ENCODE assay signal across 8 cellular contexts in genomic region chr6:158648682-158649131, GRCh38. TPM values are rescaled to one million over a fixed set of nuclear protein-coding genes. Genes with fewer than 3 reads are reported as not detected.
DNase-seq lines count a peak whose midpoint lies in the region; ATAC-seq and TF ChIP-seq lines count a peak whose summit lies in the region.

No MANE protein-coding gene starts in this region.

- peak overlapping the region; percentile 94 for H3K27ac ChIP-seq in IMR-90 (ENCODE audit: insufficient read depth, low read length)
- H3K27ac ChIP-seq in mammary epithelial cell (ENCODE audit: insufficient read depth, low read depth, low read length) = peak overlapping the region; percentile 66

- peak overlapping the region; percentile 60; the same call in 1 of the 2 replicates for H3K56ac ChIP-seq in IMR-90 (ENCODE audit: extremely low read depth, insufficient read depth, low read length)

- TF ChIP-seq POLR2A in IMR-90 (IDR thresholded peaks at IDR 0.05; ENCODE audit: low read depth, low read length) = peak; percentile 67

- CTCF ChIA-PET in IMR-90 (lab: Yijun Ruan, JAX) (interaction anchor here (1.3 kb wide), 1 partner anchor 43 kb away, joined by 4 read pairs; no protein-coding TSS in a partner anchor), mammary epithelial cell (lab: Charles Lee; ENCODE audit: low non-redundant PET) (interaction anchor here (0.7 kb wide), 1 partner anchor 486 kb away, joined by 12 read pairs; no protein-coding TSS in a partner anchor)

- H4K20me1 ChIP-seq in IMR-90 (ENCODE audit: insufficient read depth, low read length) (no peaks in the 10 kb centered on the region), mammary epithelial cell (ENCODE audit: insufficient read depth, low read length) (no peaks in the 10 kb centered on the region)

- H2AFZ ChIP-seq in IMR-90 (replicated peaks; ENCODE audit: low read length, poor library complexity) (no peak overlapping the region), mammary epithelial cell (ENCODE audit: low read depth, low read length) (no peak overlapping the region)

- H2BK15ac ChIP-seq in IMR-90 (ENCODE audit: low read depth, low read length) = peak overlapping the region; percentile 88; the same call in 2 of the 3 replicates

- H3K79me2 ChIP-seq in mammary epithelial cell (ENCODE audit: insufficient read depth, low read length) = peaks cover 8% of the 10 kb centered on the region

- peaks cover 16% of the 10 kb centered on the region for H3K9me1 ChIP-seq in IMR-90 (ENCODE audit: insufficient read depth, low read length)

- peak overlapping the region; percentile 75 for H2BK5ac ChIP-seq in IMR-90 (ENCODE audit: low read depth, low read length, poor library complexity, severe bottlenecking)

- H3K79me1 ChIP-seq in IMR-90 (ENCODE audit: low read depth in 1 of 2, low read length in 2 of 2) = peaks cover 0 to 30% of the 10 kb centered on the region in 2 experiments; a peak in 2 of 4 replicates

- H2AK5ac ChIP-seq in IMR-90 (ENCODE audit: low read depth, low read length) = peak overlapping the region; percentile 96; the same call in 1 of the 2 replicates

- H3K4me1 ChIP-seq in IMR-90 (ENCODE audit: control insufficient read depth, insufficient read depth, low read length) (peaks cover 23% of the 10 kb centered on the region), mammary epithelial cell (ENCODE audit: insufficient read depth, low read length) (peaks cover 37% of the 10 kb centered on the region)

- dilution Hi-C loops in IMR-90 (cut with HindIII; ENCODE audit: low sequenced_read_pairs, unreplicated experiment) (no loop called here), mammary epithelial cell (cut with HindIII; ENCODE audit: low sequenced_read_pairs) (no loop called here)

- no peak for TF ChIP-seq CTCF in IMR-90 (conservative IDR thresholded peaks at IDR 0.05; ENCODE audit: low read depth, low read length)
- no peak for TF ChIP-seq CTCF in mammary epithelial cell (conservative IDR thresholded peaks at IDR 0.05 in 1 of 2, IDR thresholded peaks at IDR 0.05 in 1 of 2; ENCODE audit: extremely low read depth in 1 of 2, insufficient read depth in 1 of 2, low read depth in 1 of 2, low read length in 2 of 2)

- BruUV-seq in IMR-90 (replicated peaks; lab: Mats Ljungman, UMichigan) = no TSS peak
- BruUV-seq in mammary epithelial cell (replicated peaks; lab: Mats Ljungman, UMichigan) = no TSS peak

- peak overlapping the region; percentile 96 for H3K4ac ChIP-seq in IMR-90 (ENCODE audit: low read depth, low read length)

- H3K14ac ChIP-seq in IMR-90 (replicated peaks; ENCODE audit: low read depth, low read length) = peak overlapping the region; percentile 91

- H3K36me3 ChIP-seq in IMR-90 (ENCODE audit: control insufficient read depth, insufficient read depth, low read length) (no peaks in the 10 kb centered on the region), mammary epithelial cell (ENCODE audit: insufficient read depth, low read length) (no peaks in the 10 kb centered on the region)

- in situ Hi-C loops in ACHN (cut with HindIII; ENCODE audit: low pct_ligation_motif_present, low pct_unique_long_range_greater_than_20kb, low sequenced_read_pairs) = no loop called here
- in situ Hi-C loops in IMR-90 (cut with MboI; ENCODE audit: low sequenced_read_pairs) = loop anchor here (25.0 kb wide), 1 partner anchor 1064 kb away; no protein-coding TSS in a partner anchor
- in situ Hi-C loops in mammary epithelial cell (cut with MboI; ENCODE audit: low sequenced_read_pairs in 2 of 2) = no loop called here

- 0% methylated on average over 1 of the region's 5 CpGs; no CpG with 5 or more reads in 1 of the 2 experiments for WGBS in IMR-90 (ENCODE audit: extremely low coverage in 2 of 2, insufficient read length in 1 of 2), 2 experiments
- WGBS in mammary epithelial cell (ENCODE audit: low coverage, missing lambda C conversion rate) = 54% methylated on average over 5 of the region's 5 CpGs

- peak overlapping the region; percentile 53 to 83; a peak in 2 of 4 replicates for H4K8ac ChIP-seq in IMR-90 (ENCODE audit: low read depth in 2 of 2, low read length in 2 of 2)

- H3K9ac ChIP-seq in IMR-90 (ENCODE audit: low read depth, low read length) = peak overlapping the region; percentile 63
- no peak overlapping the region for H3K9ac ChIP-seq in mammary epithelial cell (ENCODE audit: insufficient read depth, low read length)

- H4K5ac ChIP-seq in IMR-90 (ENCODE audit: low read depth, low read length) = peak overlapping the region; percentile 50

- H3K27me3 ChIP-seq in IMR-90 (ENCODE audit: control insufficient read depth, insufficient read depth, low read length) = no peaks in the 10 kb centered on the region
- no peaks in the 10 kb centered on the region for H3K27me3 ChIP-seq in mammary epithelial cell (ENCODE audit: insufficient read depth, low read length)

- no peak for TF ChIP-seq RAD21 in IMR-90 (IDR thresholded peaks at IDR 0.05; ENCODE audit: low read length)

- H3K4me3 ChIP-seq in IMR-90 (ENCODE audit: insufficient read depth, low read depth, low read length) (no peak overlapping the region), mammary epithelial cell (replicated peaks in 1 of 3; ENCODE audit: insufficient read depth in 1 of 3, low read depth in 2 of 3, low read length in 3 of 3) (no peak overlapping the region)

- intact Hi-C loops in IMR-90 (cut with micrococcal nuclease) = no loop called here
- intact Hi-C loops in mammary epithelial cell (cut with micrococcal nuclease) = no loop called here

- peak overlapping the region; percentile 94 for H2BK120ac ChIP-seq in IMR-90 (ENCODE audit: low read depth, low read length)

- H3K9me3 ChIP-seq in IMR-90 (ENCODE audit: control insufficient read depth, insufficient read depth, low read length) (no peaks in the 10 kb centered on the region), mammary epithelial cell (replicated peaks; ENCODE audit: insufficient read depth, low read length) (no peaks in the 10 kb centered on the region)

- ATAC-seq in GM18870 (IDR thresholded peaks at IDR 0.05; ENCODE audit: unreplicated experiment) (peak; percentile 42), IMR-90 (ENCODE audit: low read depth) (peak; percentile 27), GM19324 (IDR thresholded peaks at IDR 0.05; ENCODE audit: low FRiP score, unreplicated experiment) (no peak)

- peak overlapping the region; percentile 90 for H4K91ac ChIP-seq in IMR-90 (ENCODE audit: insufficient read depth, low read depth, low read length)

- H3K23ac ChIP-seq in IMR-90 (ENCODE audit: low read depth, low read length) = peak overlapping the region; percentile 67

- peak; percentile 86 for DNase-seq in ACHN
- peak; percentile 96 for DNase-seq in IMR-90
- peak; percentile 90 for DNase-seq in mammary epithelial cell
- peak; percentile 87 for DNase-seq in non-pigmented ciliary epithelial cell (ENCODE audit: low read depth)
- no peak for DNase-seq in H4 (ENCODE audit: low spot score)
- no peak for DNase-seq in NOMO-1 treated with dmso at 0.1 percent for 144 hours (lab: John Stamatoyannopoulos, UW; ENCODE audit: unreplicated experiment)

- H3K18ac ChIP-seq in IMR-90 (ENCODE audit: low read depth, low read length) = peak overlapping the region; percentile 86

- H2BK20ac ChIP-seq in IMR-90 (ENCODE audit: low read depth, low read length) = peak overlapping the region; percentile 89

- POLR2A ChIA-PET in IMR-90 (lab: Charles Lee; ENCODE audit: unreplicated experiment) = no interaction called here

- H3K4me2 ChIP-seq in IMR-90 (ENCODE audit: low read depth, low read length) (peak overlapping the region; percentile 68), mammary epithelial cell (ENCODE audit: insufficient read depth, low read depth, low read length) (no peak overlapping the region)

- H2AK9ac ChIP-seq in IMR-90 (replicated peaks; ENCODE audit: low read depth, low read length, poor library complexity) = no peak overlapping the region

TF ChIP-seq in IMR-90, 13 proteins besides CTCF, POLR2A, EP300 and RAD21 (continues in another document):
- 0 out of 2 replicates have a peak, but pooled peaks have one; percentile 21 for TF ChIP-seq NFE2L2 (IDR thresholded peaks at IDR 0.05; ENCODE audit: low read depth, low read length)
- TF ChIP-seq FOS (IDR thresholded peaks at IDR 0.05; ENCODE audit: low read depth, low read length) = peak; percentile 88
- TF ChIP-seq RCOR1 (IDR thresholded peaks at IDR 0.05; ENCODE audit: insufficient replicate concordance, low read length) = no peak
- no peak for TF ChIP-seq USF2 (IDR thresholded peaks at IDR 0.05; ENCODE audit: low read depth, low read length)
- TF ChIP-seq MXI1 (IDR thresholded peaks at IDR 0.05; ENCODE audit: borderline replicate concordance, low read depth, low read length) = no peak
- TF ChIP-seq CHD1 (IDR thresholded peaks at IDR 0.05; ENCODE audit: low read depth, low read length) = no peak
- peak; percentile 55; the same call in 1 of the 2 replicates for TF ChIP-seq MAFK (IDR thresholded peaks at IDR 0.05; ENCODE audit: low read depth, low read length)

RNA-seq across cellular contexts. Expression of gene SYTL3, which starts 1.1 kb away (rescaled TPM):
- 3.6 and 4.3 TPM in 2 replicates for total RNA-seq in IMR-90 (2012; rRNA removed)
- 2.8 and 2.9 TPM in 2 replicates for polyA plus RNA-seq in IMR-90 (2012; rRNA removed)
- 1.6 and 2.4 TPM in 2 replicates for polyA plus RNA-seq in IMR-90 (2012; cell fraction: cytosol; rRNA removed)
- polyA plus RNA-seq in IMR-90 (2012; cell fraction: nucleus; rRNA removed; ENCODE audit: low replicate concordance) = 3.8 and 6.6 TPM in 2 replicates
- total RNA-seq in mammary epithelial cell = 1 to 10 TPM; 1.5 to 1.7 TPM
- polyA plus RNA-seq in mammary epithelial cell = 0.87 TPM
- 0.21 TPM for polyA minus RNA-seq in mammary epithelial cell
- 1.0 TPM in 1 of 2 replicates, not detected in the other for total RNA-seq in H4 (2014; rRNA removed; shearing (Covaris generic))

RNA-seq across cellular contexts. Expression of gene DYNLT1, which starts 4.2 kb away (rescaled TPM):
- 187 and 235 TPM in 2 replicates for total RNA-seq in IMR-90 (2012; rRNA removed)
- 338 and 349 TPM in 2 replicates for polyA plus RNA-seq in IMR-90 (2012; rRNA removed)
- polyA plus RNA-seq in IMR-90 (2012; cell fraction: cytosol; rRNA removed) = 134 and 310 TPM in 2 replicates
- polyA plus RNA-seq in IMR-90 (2012; cell fraction: nucleus; rRNA removed; ENCODE audit: low replicate concordance) = 32.9 and 226 TPM in 2 replicates
- total RNA-seq in mammary epithelial cell = 100 to 1,000 TPM in 1 of 2 donors, 10 to 100 TPM in 1; 51.8 to 129 TPM
- polyA plus RNA-seq in mammary epithelial cell = 211 TPM
- 199 TPM for polyA minus RNA-seq in mammary epithelial cell
- total RNA-seq in H4 (2014; rRNA removed; shearing (Covaris generic)) = 40.1 and 58.7 TPM in 2 replicates

Comparison
In these comparisons a context has a peak if more than half of its experiments do, and no peak if none do; other contexts are left out.
1. DNase-seq: peak in ACHN (single experiment), IMR-90 (single experiment), mammary epithelial cell (single experiment) and non-pigmented ciliary epithelial cell (single experiment); none in H4 (single experiment) and NOMO-1 treated with dmso at 0.1 percent for 144 hours (single experiment).